ENCODE assay signal across 15 cellular contexts in the genomic region with DNA sequence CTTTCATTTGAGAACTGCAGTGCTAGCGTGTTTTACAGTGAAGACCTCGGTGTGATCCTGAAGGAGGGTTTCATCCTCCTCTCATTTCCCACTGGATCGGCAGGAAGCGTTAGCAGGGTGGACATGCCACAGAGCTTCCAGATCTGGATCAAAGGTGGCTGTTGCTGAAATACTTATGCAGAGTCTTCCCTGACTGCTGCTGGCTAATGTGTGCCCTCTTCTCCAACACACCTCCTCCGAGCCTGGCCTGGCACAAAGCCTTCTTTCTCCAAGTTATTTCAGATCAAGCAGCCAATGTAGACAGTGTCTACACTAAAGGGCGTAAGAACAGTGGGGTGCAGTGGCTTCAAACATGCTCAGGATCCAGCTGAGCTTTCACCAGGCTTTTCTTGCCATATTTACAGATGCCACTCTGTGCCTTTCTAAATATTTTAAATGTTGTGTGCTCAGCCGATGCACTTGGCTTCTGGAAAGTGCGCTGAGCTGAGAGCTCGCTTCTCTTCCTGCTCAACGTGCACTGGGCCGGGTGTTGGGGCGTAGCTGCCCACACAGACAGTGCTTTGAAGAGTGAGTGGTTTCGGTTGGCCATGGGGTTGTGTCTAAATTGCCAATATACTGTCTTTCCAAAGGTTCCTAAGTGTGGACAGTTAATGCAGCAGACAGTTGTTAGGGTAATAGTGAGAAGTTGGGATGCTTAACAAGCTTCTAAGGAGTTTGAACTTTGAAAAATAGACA. TPM values are rescaled to one million over a fixed set of nuclear protein-coding genes. Genes with fewer than 3 reads are reported as not detected.
DNase-seq lines count a peak whose midpoint lies in the region; ATAC-seq and TF ChIP-seq lines count a peak whose summit lies in the region.
"Had no signal": no experiment of that assay in that cellular context is flagged by ENCODE, and none has a peak within 500 bp of the region (broad histone marks: within the 10 kb centered on the region; RNA-seq: fewer than 3 reads in every experiment).

No MANE protein-coding gene starts in this region.

- H3K4me3 ChIP-seq in NB4 (ENCODE audit: low read depth, low read length): no peak overlapping the region
- no peak overlapping the region for H3K4me3 ChIP-seq in body of pancreas
- H3K4me3 ChIP-seq in lower lobe of right lung: peak overlapping the region; percentile 42

- H3K36me3 Mint-ChIP-seq in stimulated activated effector memory CD8-positive, alpha-beta T cell treated with anti-CD3 and anti-CD28 coated beads, Interleukin-12 subunit alpha, Interleukin-12 subunit beta, amount 100 ng/mL, for 72 hours: no peaks in the 10 kb centered on the region
- H3K36me3 Mint-ChIP-seq in T-helper 2 cell treated with Interferon-gamma antibody and Interleukin-4, amounts not matched to agents 5 μg/mL and 100 μg/mL, for 36 hours (ENCODE audit: low read depth): no peaks in the 10 kb centered on the region

- no peaks in the 10 kb centered on the region for H3K27me3 Mint-ChIP-seq in T-helper 2 cell treated with Interferon-gamma antibody and Interleukin-4, amounts not matched to agents 5 μg/mL and 100 μg/mL, for 36 hours (ENCODE audit: low read depth)
- H3K27me3 Mint-ChIP-seq: naive B cell had no signal

- peaks cover 6% of the 10 kb centered on the region for H3K4me1 Mint-ChIP-seq in stimulated activated effector memory CD8-positive, alpha-beta T cell treated with anti-CD3 and anti-CD28 coated beads, Interleukin-12 subunit alpha, Interleukin-12 subunit beta, amount 100 ng/mL, for 72 hours
- H3K4me1 Mint-ChIP-seq in T-helper 2 cell treated with Interferon-gamma antibody and Interleukin-4, amounts not matched to agents 5 μg/mL and 100 μg/mL, for 36 hours (ENCODE audit: low read depth): no peaks in the 10 kb centered on the region

- TF ChIP-seq CTCF in NB4 (IDR thresholded peaks at IDR 0.05; ENCODE audit: low read depth, low read length): no peak
- no peak for TF ChIP-seq CTCF in body of pancreas (IDR thresholded peaks at IDR 0.05)
- no peak for TF ChIP-seq CTCF in lower lobe of right lung (IDR thresholded peaks at IDR 0.05)

- 59 to 76% methylated on average over 12 to 13 of the region's 13 CpGs for WGBS in body of pancreas, 2 donors

- H3K36me3 ChIP-seq in body of pancreas (replicated peaks in 1 of 2; ENCODE audit: insufficient read depth in 1 of 2, low read depth in 2 of 2) (peaks cover 0 to 2% of the 10 kb centered on the region in 2 donors), lower lobe of right lung (peaks cover 13% of the 10 kb centered on the region)

- TF ChIP-seq POLR2A in NB4 (IDR thresholded peaks at IDR 0.05; ENCODE audit: extremely low read depth, insufficient read length): no peak
- TF ChIP-seq POLR2A in body of pancreas (IDR thresholded peaks at IDR 0.05): no peak

- no peak overlapping the region for H3K4me3 Mint-ChIP-seq in stimulated activated effector memory CD8-positive, alpha-beta T cell treated with anti-CD3 and anti-CD28 coated beads, Interleukin-12 subunit alpha, Interleukin-12 subunit beta, amount 100 ng/mL, for 72 hours
- no peak overlapping the region for H3K4me3 Mint-ChIP-seq in T-helper 2 cell treated with Interferon-gamma antibody and Interleukin-4, amounts not matched to agents 5 μg/mL and 100 μg/mL, for 36 hours
- H3K4me3 Mint-ChIP-seq: naive B cell had no signal

- intact Hi-C loops in body of pancreas (cut with DNase I): no loop called here
- intact Hi-C loops in lower lobe of right lung (cut with DNase I): no loop called here

- peak overlapping the region; percentile 33 for H3K27ac Mint-ChIP-seq in stimulated activated effector memory CD8-positive, alpha-beta T cell treated with anti-CD3 and anti-CD28 coated beads, Interleukin-12 subunit alpha, Interleukin-12 subunit beta, amount 100 ng/mL, for 72 hours
- H3K27ac Mint-ChIP-seq in T-helper 2 cell treated with Interferon-gamma antibody and Interleukin-4, amounts not matched to agents 5 μg/mL and 100 μg/mL, for 36 hours: no peak overlapping the region

- no peaks in the 10 kb centered on the region for H3K27me3 ChIP-seq in body of pancreas
- H3K27me3 ChIP-seq in lower lobe of right lung (ENCODE audit: low read depth): no peaks in the 10 kb centered on the region

- H3K9me3 ChIP-seq in body of pancreas (no peaks in the 10 kb centered on the region), lower lobe of right lung (no peaks in the 10 kb centered on the region)

- H3K4me1 ChIP-seq in body of pancreas: peaks cover 16% of the 10 kb centered on the region
- H3K4me1 ChIP-seq in lower lobe of right lung: peaks cover 20% of the 10 kb centered on the region

- DNase-seq in NB4 (ENCODE audit: low read depth) (peak; percentile 32), body of pancreas (no peak), lower lobe of right lung (no peak), MV-4-11 (lab: John Stamatoyannopoulos, UW) (no peak)
- no peak for DNase-seq in stimulated activated effector memory CD8-positive, alpha-beta T cell treated with anti-CD3 and anti-CD28 coated beads, Interleukin-12 subunit alpha, Interleukin-12 subunit beta, amount 100 ng/mL, for 72 hours (ENCODE audit: low spot score in 2 of 2)
- no peak for DNase-seq in T-helper 2 cell treated with Interferon-gamma antibody and Interleukin-4, amounts not matched to agents 5 μg/mL and 100 μg/mL, for 36 hours (ENCODE audit: low spot score)
- DNase-seq: activated CD4-positive, alpha-beta T cell treated with anti-CD3 and anti-CD28 coated beads, Interleukin-2, amount 50 U/mL, for 1 hour; activated naive CD4-positive, alpha-beta T cell treated with anti-CD3 and anti-CD28 coated beads, Interleukin-2, amount 50 U/mL, for 16 hours; DMS53; naive B cell; SHP77; substantia nigra had no signal

- H3K9me3 Mint-ChIP-seq in stimulated activated effector memory CD8-positive, alpha-beta T cell treated with anti-CD3 and anti-CD28 coated beads, Interleukin-12 subunit alpha, Interleukin-12 subunit beta, amount 100 ng/mL, for 72 hours: no peaks in the 10 kb centered on the region
- H3K9me3 Mint-ChIP-seq in T-helper 2 cell treated with Interferon-gamma antibody and Interleukin-4, amounts not matched to agents 5 μg/mL and 100 μg/mL, for 36 hours: no peaks in the 10 kb centered on the region
- H3K9me3 Mint-ChIP-seq: naive B cell had no signal

- H3K27ac ChIP-seq in body of pancreas (peak overlapping the region; percentile 28 to 71 (median 58)), lower lobe of right lung (peak overlapping the region; percentile 85)

- peak; percentile 11 for ATAC-seq in body of pancreas
- peak; percentile 55 to 57 for ATAC-seq in lower lobe of right lung
- no peak for ATAC-seq in stimulated activated effector memory CD8-positive, alpha-beta T cell treated with anti-CD3 and anti-CD28 coated beads, Interleukin-12 subunit alpha, Interleukin-12 subunit beta, amount 100 ng/mL, for 72 hours
- no peak for ATAC-seq in GM19452 (IDR thresholded peaks at IDR 0.05; ENCODE audit: unreplicated experiment)
- ATAC-seq in GM19397 (IDR thresholded peaks at IDR 0.05; ENCODE audit: unreplicated experiment): no peak

RNA-seq across cellular contexts. Expression of a gene that starts 2.1 kb away (rescaled TPM):
- not detected for total RNA-seq in body of pancreas
- 4.7 TPM for total RNA-seq in lower lobe of right lung
- total RNA-seq: HT1080 had no signal

Comparison
In these comparisons a context has a peak if more than half of its experiments do, and no peak if none do; other contexts are left out.
1. ATAC-seq: peak in body of pancreas (single experiment) and lower lobe of right lung (2 of 2); none in stimulated activated effector memory CD8-positive, alpha-beta T cell treated with anti-CD3 and anti-CD28 coated beads, Interleukin-12 subunit alpha, Interleukin-12 subunit beta, amount 100 ng/mL, for 72 hours (single experiment), GM19452 (single experiment) and GM19397 (single experiment).